ENCODE assay signal across 33 cellular contexts in genomic region chr10:14253079-14253478, GRCh38.
"Had no signal": no experiment of that assay in that cellular context is flagged by ENCODE, and none has a peak within 500 bp of the region (broad histone marks: within the 10 kb centered on the region; RNA-seq: fewer than 3 reads in every experiment).

No MANE protein-coding gene starts in this region.

- H3K36me3 Mint-ChIP-seq: activated naive CD8-positive, alpha-beta T cell treated with anti-CD3 and anti-CD28 coated beads, Interleukin-2, amount 10 ng/mL, durations not matched to agents 7 days and 5 days; natural killer cell had no signal

- DNase-seq: activated CD4-positive, alpha-beta T cell treated with anti-CD3 and anti-CD28 coated beads for 48 hours; activated CD4-positive, alpha-beta T cell treated with anti-CD3 and anti-CD28 coated beads, Interleukin-2, amount 50 U/mL, for 48 hours; activated CD8-positive, alpha-beta memory T cell treated with anti-CD3 and anti-CD28 coated beads for 24 hours; activated effector memory CD4-positive, alpha-beta T cell treated with anti-CD3 and anti-CD28 coated beads, Interleukin-2, amount 50 U/mL, for 16 hours; activated naive CD4-positive, alpha-beta T cell treated with anti-CD3 and anti-CD28 coated beads for 36 hours; activated naive CD8-positive, alpha-beta T cell treated with anti-CD3 and anti-CD28 coated beads, Interleukin-2, amount 10 ng/mL, durations not matched to agents 7 days and 5 days; amniotic stem cell; colonic mucosa; effector CD8-positive, alpha-beta T cell; left ventricle myocardium inferior; mesendoderm; natural killer cell; occipital lobe; posterior cingulate gyrus; right lobe of liver; stimulated activated CD4-positive, alpha-beta T cell treated with anti-CD3 and anti-CD28 coated beads, Interleukin-12 subunit alpha, Interleukin-12 subunit beta, amount 100 ng/mL, for 4 hours; stimulated activated CD4-positive, alpha-beta T cell treated with anti-CD3 and anti-CD28 coated beads, Interleukin-4, amount 100 ng/mL, for 1 hour; stimulated activated naive CD8-positive, alpha-beta T cell treated with anti-CD3 and anti-CD28 coated beads, Interleukin-15, amount 100 ng/mL, for 72 hours; substantia nigra; SW 1271; T-helper 9 cell; tibial artery; upper lobe of right lung had no signal

- H3K4me3 Mint-ChIP-seq: activated naive CD4-positive, alpha-beta T cell treated with anti-CD3 and anti-CD28 coated beads for 36 hours; activated naive CD8-positive, alpha-beta T cell treated with anti-CD3 and anti-CD28 coated beads, Interleukin-2, amount 10 ng/mL, durations not matched to agents 7 days and 5 days; central memory CD8-positive, alpha-beta T cell; natural killer cell; neural progenitor cell; stimulated activated naive CD8-positive, alpha-beta T cell treated with anti-CD3 and anti-CD28 coated beads, Interleukin-15, amount 100 ng/mL, for 72 hours; T-helper 1 cell treated with Interleukin-12 subunit alpha and Interleukin-12 subunit beta and Interleukin-4 antibody, amounts not matched to agents 30 μg/mL and 1 μg/mL, for 36 hours had no signal

- H3K9me3 ChIP-seq: colonic mucosa, right lobe of liver, upper lobe of right lung had no signal

- FAIRE-seq: bronchial epithelial cell, islet of Langerhans, TTC549 had no signal

- H3K4me1 ChIP-seq: colonic mucosa, neural progenitor cell, right lobe of liver, tibial artery, upper lobe of right lung had no signal

- H3K27me3 ChIP-seq: colonic mucosa, gastroesophageal sphincter, neural progenitor cell, right lobe of liver had no signal

- H3K27ac Mint-ChIP-seq: activated naive CD4-positive, alpha-beta T cell treated with anti-CD3 and anti-CD28 coated beads for 36 hours; activated naive CD8-positive, alpha-beta T cell treated with anti-CD3 and anti-CD28 coated beads, Interleukin-2, amount 10 ng/mL, durations not matched to agents 7 days and 5 days; natural killer cell; stimulated activated naive CD8-positive, alpha-beta T cell treated with anti-CD3 and anti-CD28 coated beads, Interleukin-15, amount 100 ng/mL, for 72 hours; T-helper 1 cell treated with Interleukin-12 subunit alpha and Interleukin-12 subunit beta and Interleukin-4 antibody, amounts not matched to agents 30 μg/mL and 1 μg/mL, for 36 hours had no signal

- ATAC-seq: activated CD4-positive, CD25-positive, alpha-beta regulatory T cell treated with anti-CD3 and anti-CD28 coated beads, Interleukin-2, amount 50 U/mL, for 24 hours; gastroesophageal sphincter; natural killer cell; right lobe of liver; stimulated activated naive CD8-positive, alpha-beta T cell treated with anti-CD3 and anti-CD28 coated beads, Interleukin-15, amount 100 ng/mL, for 72 hours; upper lobe of right lung had no signal

- H3K9me3 Mint-ChIP-seq: central memory CD8-positive, alpha-beta T cell; natural killer cell; T-helper 1 cell treated with Interleukin-12 subunit alpha and Interleukin-12 subunit beta and Interleukin-4 antibody, amounts not matched to agents 30 μg/mL and 1 μg/mL, for 36 hours had no signal

- H3K27ac ChIP-seq: colonic mucosa, gastroesophageal sphincter, left ventricle myocardium inferior, neural progenitor cell, right lobe of liver, skin epidermis, tibial artery, upper lobe of right lung had no signal

- H3K4me1 Mint-ChIP-seq: activated naive CD8-positive, alpha-beta T cell treated with anti-CD3 and anti-CD28 coated beads, Interleukin-2, amount 10 ng/mL, durations not matched to agents 7 days and 5 days; central memory CD8-positive, alpha-beta T cell; natural killer cell; stimulated activated naive CD8-positive, alpha-beta T cell treated with anti-CD3 and anti-CD28 coated beads, Interleukin-15, amount 100 ng/mL, for 72 hours had no signal

- H3K36me3 ChIP-seq: colonic mucosa, gastroesophageal sphincter, left ventricle myocardium inferior, neural progenitor cell, right lobe of liver, tibial artery, upper lobe of right lung had no signal

- H3K4me3 ChIP-seq: colonic mucosa, gastroesophageal sphincter, left ventricle myocardium inferior, lung, neural progenitor cell, right lobe of liver, skin epidermis, tibial artery, upper lobe of right lung had no signal
